In the genomic region with DNA sequence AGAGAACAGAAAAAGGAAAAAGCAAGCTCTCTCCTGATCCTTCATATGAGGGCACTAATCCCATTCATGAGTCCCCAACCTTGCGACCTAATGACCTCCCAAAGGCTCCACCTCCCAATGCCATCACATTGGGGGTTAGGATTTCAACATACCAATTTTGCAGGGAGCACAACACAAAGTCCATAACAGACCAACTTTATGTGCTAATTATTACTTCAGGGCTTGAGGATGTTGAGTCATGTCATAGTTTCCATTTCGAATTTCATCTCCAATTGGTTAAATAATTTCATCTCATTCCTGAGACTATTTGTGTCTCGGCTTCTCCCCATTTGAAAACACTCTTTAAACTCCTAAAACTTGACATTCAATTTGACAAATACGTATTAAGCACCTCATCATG, we compare ENCODE assay signal across 25 cellular contexts.
DNase-seq lines count a peak whose midpoint lies in the region; ATAC-seq, FAIRE-seq and TF ChIP-seq lines count a peak whose summit lies in the region.
"Had no signal": no experiment of that assay in that cellular context is flagged by ENCODE, and none has a peak within 500 bp of the region (broad histone marks: within the 10 kb centered on the region; RNA-seq: fewer than 3 reads in every experiment).

No MANE protein-coding gene starts in this region.

- H3K27me3 ChIP-seq in HL-60 (ENCODE audit: insufficient read depth, poor library complexity, severe bottlenecking) (no peaks in the 10 kb centered on the region), endothelial cell of umbilical vein (ENCODE audit: control insufficient read depth in 2 of 2, insufficient read depth in 2 of 2, low read length in 2 of 2) (no peaks in the 10 kb centered on the region), upper lobe of left lung (no peaks in the 10 kb centered on the region)
- H3K27me3 ChIP-seq: MG63, SJSA1, tibial artery had no signal

- no peak for TF ChIP-seq POLR2A in endothelial cell of umbilical vein (IDR thresholded peaks at IDR 0.05; ENCODE audit: low read depth, low read length)
- TF ChIP-seq POLR2A in upper lobe of left lung (IDR thresholded peaks at IDR 0.05) = no peak

- H3K9me3 ChIP-seq in endothelial cell of umbilical vein (replicated peaks; ENCODE audit: control insufficient read depth, insufficient read depth, low read length) (no peaks in the 10 kb centered on the region), upper lobe of left lung (no peaks in the 10 kb centered on the region)
- H3K9me3 ChIP-seq: MG63, SJSA1, tibial artery had no signal

- TF ChIP-seq EP300 in upper lobe of left lung (IDR thresholded peaks at IDR 0.05) = no peak

- CTCF ChIA-PET in endothelial cell of umbilical vein (lab: Charles Lee) = interaction anchor here (1.2 to 1.6 kb wide), 3 partner anchors 10 to 237 kb away, joined by 3 to 4 read pairs (median 4); no protein-coding TSS in a partner anchor

- POLR2A ChIA-PET in endothelial cell of umbilical vein (lab: Charles Lee) = no interaction called here

- ATAC-seq in upper lobe of left lung (ENCODE audit: low FRiP score in 2 of 2) (no peak), HG03521 (IDR thresholded peaks at IDR 0.05; ENCODE audit: unreplicated experiment) (no peak)
- ATAC-seq: activated T-helper 17 cell treated with anti-CD3 and anti-CD28 coated beads, Interleukin-2, amount 50 U/mL, for 72 hours; right cardiac atrium had no signal

- dilution Hi-C loops in endothelial cell of umbilical vein (cut with MboI; ENCODE audit: extremely low pct_ligation_motif_present, low sequenced_read_pairs) = no loop called here

- no peak overlapping the region for H3K9ac ChIP-seq in endothelial cell of umbilical vein (replicated peaks; ENCODE audit: extremely low read depth, insufficient read depth, low read length)
- H3K9ac ChIP-seq: KMS-11 had no signal

- H3K36me3 ChIP-seq in endothelial cell of umbilical vein (ENCODE audit: control insufficient read depth in 2 of 2, extremely low read depth in 1 of 2, insufficient read depth in 2 of 2, low read length in 2 of 2) (no peaks in the 10 kb centered on the region), upper lobe of left lung (no peaks in the 10 kb centered on the region)
- H3K36me3 ChIP-seq: MG63, tibial artery had no signal

- H3K27ac ChIP-seq in HL-60 (replicated peaks) = peak overlapping the region; percentile 83
- H3K27ac ChIP-seq in endothelial cell of umbilical vein (ENCODE audit: insufficient read depth, low read depth, low read length) = no peak overlapping the region
- peak overlapping the region; percentile 35 to 57 (median 40) for H3K27ac ChIP-seq in upper lobe of left lung
- H3K27ac ChIP-seq: C4-2B, KMS-11, SJSA1, tibial artery, VCaP had no signal

- no peak overlapping the region for H3K4me3 ChIP-seq in HL-60 (replicated peaks; ENCODE audit: insufficient read depth, low read length)
- no peak overlapping the region for H3K4me3 ChIP-seq in endothelial cell of umbilical vein (replicated peaks in 1 of 3; ENCODE audit: insufficient read depth in 1 of 3, low read depth in 1 of 3, low read length in 3 of 3)
- no peak overlapping the region for H3K4me3 ChIP-seq in upper lobe of left lung
- H3K4me3 ChIP-seq: MG63, SJSA1, tibial artery had no signal

- 75 to 77% methylated on average over 4 of the region's 4 CpGs for WGBS in upper lobe of left lung, 2 donors

- TF ChIP-seq CTCF in HL-60 (IDR thresholded peaks at IDR 0.05; ENCODE audit: insufficient read depth, low read length) (no peak), endothelial cell of umbilical vein (IDR thresholded peaks at IDR 0.05; ENCODE audit: extremely low read depth in 1 of 2, insufficient read depth in 1 of 2, low read depth in 1 of 2, low read length in 2 of 2) (no peak), upper lobe of left lung (IDR thresholded peaks at IDR 0.05) (no peak)

- BruUV-seq in endothelial cell of umbilical vein (replicated peaks; lab: Mats Ljungman, UMichigan) = no TSS peak

- no peak overlapping the region for H3K4me2 ChIP-seq in endothelial cell of umbilical vein (ENCODE audit: insufficient read depth, low read length)
- H3K4me2 ChIP-seq: KMS-11 had no signal

- H3K4me1 ChIP-seq in endothelial cell of umbilical vein (ENCODE audit: control insufficient read depth, extremely low read depth, insufficient read depth, low read length) (peaks cover 15% of the 10 kb centered on the region), upper lobe of left lung (peaks cover 28 to 38% (median 32%) of the 10 kb centered on the region in 4 donors)

- DNase-seq in HL-60 (ENCODE audit: low read depth in 1 of 2, low spot score in 1 of 2) (peak; percentile 44 to 81), NOMO-1 (lab: John Stamatoyannopoulos, UW; ENCODE audit: unreplicated experiment in 2 of 2) (peak; percentile 54 to 56), endothelial cell of umbilical vein (ENCODE audit: low read depth, low spot score) (no peak), upper lobe of left lung (no peak), cardiac septum (ENCODE audit: low spot score) (no peak), iPS-NIHi7 (ENCODE audit: extremely low spot score) (no peak)
- DNase-seq: activated CD4-positive, alpha-beta T cell treated with anti-CD3 and anti-CD28 coated beads for 48 hours; amniotic stem cell; GDM1; kidney; MG63; naive B cell; NCI-H146; NCI-H226; NCI-H526 treated with DMSO at 0.1 percent for 48 hours; posterior cingulate gyrus; right cardiac atrium; T-helper 9 cell; tibial artery had no signal

- no peaks in the 10 kb centered on the region for H4K20me1 ChIP-seq in endothelial cell of umbilical vein (replicated peaks; ENCODE audit: control insufficient read depth, extremely low read depth, insufficient read depth, low read length)

- H3K9me1 ChIP-seq in endothelial cell of umbilical vein (replicated peaks; ENCODE audit: control insufficient read depth, extremely low read depth, insufficient read depth, low read length) = no peaks in the 10 kb centered on the region

- intact Hi-C loops in endothelial cell of umbilical vein (cut with micrococcal nuclease) (no loop called here), cardiac septum (cut with DNase I) (loop anchor here (5.0 kb wide), 1 partner anchor 97 kb away; no protein-coding TSS in a partner anchor)

- no peaks in the 10 kb centered on the region for H3K79me2 ChIP-seq in endothelial cell of umbilical vein (ENCODE audit: control insufficient read depth, insufficient read depth, low read length)

- H2AFZ ChIP-seq in endothelial cell of umbilical vein (ENCODE audit: low read depth, low read length) = no peak overlapping the region

- no peak for FAIRE-seq in endothelial cell of umbilical vein (lab: Jason Lieb, UNC)
- FAIRE-seq: kidney had no signal

TF ChIP-seq in endothelial cell of umbilical vein, 7 proteins besides CTCF, POLR2A, EP300 and RAD21:
- TF ChIP-seq FOS (IDR thresholded peaks at IDR 0.05; ENCODE audit: borderline replicate concordance, insufficient read depth, low read length) = peak; percentile 3
- TF ChIP-seq EZH2 (IDR thresholded peaks at IDR 0.05; ENCODE audit: borderline replicate concordance, low read depth, low read length, severe bottlenecking) = no peak
- TF ChIP-seq, protein P1, sequence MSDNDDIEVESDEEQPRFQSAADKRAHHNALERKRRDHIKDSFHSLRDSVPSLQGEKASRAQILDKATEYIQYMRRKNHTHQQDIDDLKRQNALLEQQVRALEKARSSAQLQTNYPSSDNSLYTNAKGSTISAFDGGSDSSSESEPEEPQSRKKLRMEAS (IDR thresholded peaks at IDR 0.05; ENCODE audit: insufficient read depth, insufficient read length) = no peak

Comparison
In these comparisons a context has a peak if more than half of its experiments do, and no peak if none do; other contexts are left out.
1. DNase-seq: peak in HL-60 (2 of 2) and NOMO-1 (2 of 2); none in endothelial cell of umbilical vein (single experiment), upper lobe of left lung (0 of 2), cardiac septum (single experiment) and iPS-NIHi7 (single experiment).